19 cellular contexts compared by ENCODE assay signal in the genomic region with DNA sequence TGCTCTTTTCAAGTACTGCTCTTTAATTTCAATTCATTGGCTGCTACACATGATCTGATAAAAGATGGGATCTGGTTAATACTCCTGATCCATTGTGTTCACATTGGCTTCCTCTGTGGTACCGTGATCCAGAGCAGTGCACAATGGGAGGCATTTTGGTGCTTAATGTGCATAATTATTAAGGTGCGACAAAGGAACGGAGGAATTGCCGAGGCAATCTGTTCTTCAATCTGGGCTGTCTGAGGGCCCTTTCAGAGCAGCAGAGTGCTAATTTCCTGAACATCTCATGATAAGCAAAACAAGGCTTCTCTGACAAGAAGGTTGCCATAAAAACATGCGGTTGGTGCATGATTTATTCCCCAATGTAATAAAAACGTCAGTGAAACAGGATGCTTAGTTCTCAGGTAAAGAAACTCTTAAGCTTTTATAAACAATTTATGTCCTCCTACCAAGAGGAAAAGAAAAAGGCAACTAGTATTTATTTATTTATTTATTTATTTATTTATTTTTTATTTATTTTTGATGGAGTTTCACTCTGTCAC.
"Had no signal": no experiment of that assay in that cellular context is flagged by ENCODE, and none has a peak within 500 bp of the region (broad histone marks: within the 10 kb centered on the region; RNA-seq: fewer than 3 reads in every experiment).

No MANE protein-coding gene starts in this region.

- ATAC-seq: activated CD4-positive, alpha-beta T cell treated with anti-CD3 and anti-CD28 coated beads for 36 hours; body of pancreas; foreskin keratinocyte; heart right ventricle; mucosa of descending colon had no signal

- H3K4me3 ChIP-seq: body of pancreas, dorsolateral prefrontal cortex, heart right ventricle, mucosa of descending colon, prostate gland, right atrium auricular region, skin epidermis, transverse colon, vagina had no signal

- H3K9me3 ChIP-seq: body of pancreas, mucosa of descending colon, prostate gland, right atrium auricular region, transverse colon, vagina had no signal

- DNase-seq: activated CD4-positive, alpha-beta T cell treated with anti-CD3 and anti-CD28 coated beads for 36 hours; activated CD4-positive, alpha-beta T cell treated with anti-CD3 and anti-CD28 coated beads, Interleukin-2, amount 50 U/mL, for 48 hours; activated naive CD4-positive, alpha-beta T cell treated with Interleukin-2 at 50 U/mL for 16 hours; body of pancreas; caudate nucleus; dorsolateral prefrontal cortex; endodermal cell; foreskin keratinocyte; heart right ventricle; immature natural killer cell; mesenchymal stem cell; mucosa of descending colon; naive B cell; stimulated activated CD4-positive, alpha-beta T cell treated with anti-CD3 and anti-CD28 coated beads, Interleukin-2, amount 100 ng/mL, for 48 hours; transverse colon had no signal

- H3K4me1 ChIP-seq: body of pancreas, foreskin keratinocyte, heart right ventricle, prostate gland, right atrium auricular region, transverse colon, vagina had no signal

- H3K36me3 ChIP-seq: heart right ventricle, prostate gland, right atrium auricular region, transverse colon, vagina had no signal

- H3K27me3 ChIP-seq: body of pancreas, dorsolateral prefrontal cortex, heart right ventricle, right atrium auricular region, transverse colon, vagina had no signal
